12 cellular contexts compared by ENCODE assay signal in the genomic region with DNA sequence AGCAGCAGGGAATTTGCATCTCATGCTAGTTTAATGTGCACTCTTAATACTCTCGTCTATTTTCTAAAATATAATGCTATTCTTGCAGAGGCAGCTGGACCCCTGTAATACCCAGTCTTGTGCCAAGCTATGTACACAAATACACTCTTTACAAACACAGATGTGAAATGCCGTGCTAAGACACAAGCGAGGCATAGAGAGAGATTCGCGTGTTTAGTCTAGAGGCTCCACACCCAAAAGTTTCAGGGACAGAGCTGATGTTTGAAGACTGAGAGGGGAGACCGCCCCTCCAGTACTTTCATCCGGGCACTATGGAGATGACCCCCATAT. TPM values are rescaled to one million over a fixed set of nuclear protein-coding genes. Genes with fewer than 3 reads are reported as not detected.
DNase-seq lines count a peak whose midpoint lies in the region; ATAC-seq, FAIRE-seq and TF ChIP-seq lines count a peak whose summit lies in the region.
"Had no signal": no experiment of that assay in that cellular context is flagged by ENCODE, and none has a peak within 500 bp of the region (broad histone marks: within the 10 kb centered on the region; RNA-seq: fewer than 3 reads in every experiment).

No MANE protein-coding gene starts in this region.

- TF ChIP-seq POLR2A in endothelial cell of umbilical vein (IDR thresholded peaks at IDR 0.05; ENCODE audit: low read depth, low read length) (no peak), vagina (IDR thresholded peaks at IDR 0.05) (no peak)

- POLR2A ChIA-PET in endothelial cell of umbilical vein (lab: Charles Lee), result interaction anchor here (1.2 kb wide), 1 partner anchor 44 kb away, joined by 4 read pairs; no protein-coding TSS in a partner anchor

- H3K27ac ChIP-seq in left ventricle myocardium inferior (replicated peaks), result peak overlapping the region; percentile 86
- peak overlapping the region; percentile 67 for H3K27ac ChIP-seq in endothelial cell of umbilical vein (ENCODE audit: insufficient read depth, low read depth, low read length)
- peak overlapping the region; percentile 95 for H3K27ac ChIP-seq in vagina

- BruUV-seq in endothelial cell of umbilical vein (replicated peaks; lab: Mats Ljungman, UMichigan), result no TSS peak

- ATAC-seq in Right ventricle myocardium superior (ENCODE audit: poor library complexity), result no peak

- no peak for DNase-seq in left ventricle myocardium inferior
- DNase-seq in Right ventricle myocardium superior, result no peak
- peak; percentile 45 for DNase-seq in endothelial cell of umbilical vein (ENCODE audit: low read depth, low spot score)
- no peak for DNase-seq in vagina (ENCODE audit: extremely low spot score in 2 of 2)
- DNase-seq in NCI-H510A treated with DMSO at 0.1 percent for 48 hours (lab: John Stamatoyannopoulos, UW), result no peak
- no peak for DNase-seq in kidney glomerular epithelial cell (lab: John Stamatoyannopoulos, UW)
- no peak for DNase-seq in SW480 (ENCODE audit: low spot score)
- DNase-seq: NCI-H226 had no signal

- H3K27me3 ChIP-seq in left ventricle myocardium inferior (ENCODE audit: low read depth) (peaks cover 30% of the 10 kb centered on the region), endothelial cell of umbilical vein (ENCODE audit: control insufficient read depth in 2 of 2, insufficient read depth in 2 of 2, low read length in 2 of 2) (no peaks in the 10 kb centered on the region), vagina (no peaks in the 10 kb centered on the region)

- no peaks in the 10 kb centered on the region for H3K36me3 Mint-ChIP-seq in nephron (ENCODE audit: low read depth)

- H4K20me1 ChIP-seq in endothelial cell of umbilical vein (replicated peaks; ENCODE audit: control insufficient read depth, extremely low read depth, insufficient read depth, low read length), result no peaks in the 10 kb centered on the region

- peaks cover 37% of the 10 kb centered on the region for H3K4me1 Mint-ChIP-seq in nephron

- peak overlapping the region; percentile 76 for H3K4me3 ChIP-seq in left ventricle myocardium inferior
- H3K4me3 ChIP-seq in endothelial cell of umbilical vein (replicated peaks in 1 of 3; ENCODE audit: insufficient read depth in 1 of 3, low read depth in 1 of 3, low read length in 3 of 3), result peak overlapping the region; percentile 46 to 85 (median 79)
- peak overlapping the region; percentile 49 to 73 for H3K4me3 ChIP-seq in vagina
- H3K4me3 ChIP-seq: GM12878 had no signal

- dilution Hi-C loops in endothelial cell of umbilical vein (cut with MboI; ENCODE audit: extremely low pct_ligation_motif_present, low sequenced_read_pairs), result no loop called here

- no peak for FAIRE-seq in endothelial cell of umbilical vein (lab: Jason Lieb, UNC)
- FAIRE-seq: GM12878, H54, kidney had no signal

- intact Hi-C loops in left ventricle myocardium inferior (cut with micrococcal nuclease) (no loop called here), Right ventricle myocardium superior (cut with DNase I) (loop anchor here (10.0 kb wide), 1 partner anchor 46 kb away; no protein-coding TSS in a partner anchor), endothelial cell of umbilical vein (cut with micrococcal nuclease) (loop anchor here (1.0 kb wide), 2 partner anchors 24 to 44 kb away; no protein-coding TSS in a partner anchor), vagina (cut with DNase I) (no loop called here)

- peak overlapping the region; percentile 95 for H3K4me2 ChIP-seq in endothelial cell of umbilical vein (ENCODE audit: insufficient read depth, low read length)

- no peaks in the 10 kb centered on the region for H3K9me1 ChIP-seq in endothelial cell of umbilical vein (replicated peaks; ENCODE audit: control insufficient read depth, extremely low read depth, insufficient read depth, low read length)

- CTCF ChIA-PET in endothelial cell of umbilical vein (lab: Charles Lee), result interaction anchor here (1.0 to 3.1 kb wide), 14 partner anchors 9 to 70 kb away, joined by 3 to 39 read pairs (median 5); no protein-coding TSS in a partner anchor

- H3K9me3 ChIP-seq in left ventricle myocardium inferior (replicated peaks), result no peaks in the 10 kb centered on the region
- no peaks in the 10 kb centered on the region for H3K9me3 ChIP-seq in endothelial cell of umbilical vein (replicated peaks; ENCODE audit: control insufficient read depth, insufficient read depth, low read length)
- no peaks in the 10 kb centered on the region for H3K9me3 ChIP-seq in vagina

- H3K27me3 Mint-ChIP-seq in nephron (ENCODE audit: low read depth), result peaks cover 39% of the 10 kb centered on the region

- H3K4me3 Mint-ChIP-seq in nephron, result peak overlapping the region; percentile 76 to 94 (median 85)

- H3K4me1 ChIP-seq in left ventricle myocardium inferior, result peaks cover 53% of the 10 kb centered on the region
- peaks cover 39% of the 10 kb centered on the region for H3K4me1 ChIP-seq in endothelial cell of umbilical vein (ENCODE audit: control insufficient read depth, extremely low read depth, insufficient read depth, low read length)
- H3K4me1 ChIP-seq in vagina, result peaks cover 11% of the 10 kb centered on the region

- no peaks in the 10 kb centered on the region for H3K36me3 ChIP-seq in left ventricle myocardium inferior
- no peaks in the 10 kb centered on the region for H3K36me3 ChIP-seq in endothelial cell of umbilical vein (ENCODE audit: control insufficient read depth in 2 of 2, extremely low read depth in 1 of 2, insufficient read depth in 2 of 2, low read length in 2 of 2)
- no peaks in the 10 kb centered on the region for H3K36me3 ChIP-seq in vagina

- H3K27ac Mint-ChIP-seq in nephron, result peak overlapping the region in 2 of 3 experiments; percentile 19 to 49

- TF ChIP-seq CTCF in left ventricle myocardium inferior (IDR thresholded peaks at IDR 0.05; ENCODE audit: borderline replicate concordance), result no peak
- no peak for TF ChIP-seq CTCF in endothelial cell of umbilical vein (IDR thresholded peaks at IDR 0.05; ENCODE audit: extremely low read depth in 1 of 2, insufficient read depth in 1 of 2, low read depth in 1 of 2, low read length in 2 of 2)
- no peak for TF ChIP-seq CTCF in nephron (IDR thresholded peaks at IDR 0.05; ENCODE audit: unreplicated experiment in 3 of 3)
- no peak for TF ChIP-seq CTCF in vagina (IDR thresholded peaks at IDR 0.05)

- peaks cover 53% of the 10 kb centered on the region for H3K79me2 ChIP-seq in endothelial cell of umbilical vein (ENCODE audit: control insufficient read depth, insufficient read depth, low read length)

- H3K9ac ChIP-seq in endothelial cell of umbilical vein (replicated peaks; ENCODE audit: extremely low read depth, insufficient read depth, low read length), result peak overlapping the region; percentile 83

- H3K9me3 Mint-ChIP-seq in nephron, result no peaks in the 10 kb centered on the region

- peak overlapping the region; percentile 76 for H2AFZ ChIP-seq in endothelial cell of umbilical vein (ENCODE audit: low read depth, low read length)

TF ChIP-seq in endothelial cell of umbilical vein, 7 proteins besides CTCF, POLR2A, EP300 and RAD21:
- TF ChIP-seq GATA2 (IDR thresholded peaks at IDR 0.05; ENCODE audit: insufficient read depth, insufficient read length, low read depth, low read length) (peak; percentile 40), POLR2AphosphoS5 (IDR thresholded peaks at IDR 0.05; ENCODE audit: insufficient read depth, low read depth, low read length) (no peak)

RNA-seq across cellular contexts. Expression of gene DPYSL3, which starts 1.2 kb away (rescaled TPM):
- total RNA-seq in left ventricle myocardium inferior (20.7 TPM), Right ventricle myocardium superior (20.5 TPM), endothelial cell of umbilical vein (142 and 146 TPM in 2 replicates), vagina (68.5 TPM)
- 80.3 and 81.6 TPM in 2 replicates for polyA plus RNA-seq in endothelial cell of umbilical vein
- polyA plus RNA-seq in endothelial cell of umbilical vein (2011; cell fraction: cytosol; rRNA removed), result 88.1 and 93.4 TPM in 2 replicates
- 165 and 213 TPM in 2 replicates for polyA plus RNA-seq in endothelial cell of umbilical vein (2011; cell fraction: nucleus; rRNA removed)
- 70.9 and 78.2 TPM in 2 replicates for polyA plus RNA-seq in endothelial cell of umbilical vein (2012)
- polyA minus RNA-seq in endothelial cell of umbilical vein, result 154 and 180 TPM in 2 replicates
- polyA minus RNA-seq in endothelial cell of umbilical vein (2011; cell fraction: cytosol; rRNA and poly(A)+ RNA removed), result not detected
- polyA minus RNA-seq in endothelial cell of umbilical vein (2011; cell fraction: nucleus; rRNA and poly(A)+ RNA removed), result 111 and 158 TPM in 2 replicates

Comparison
In these comparisons a context has a peak if more than half of its experiments do, and no peak if none do; other contexts are left out.
1. intact Hi-C loops: an anchor here in Right ventricle myocardium superior (10.0 kb wide) and endothelial cell of umbilical vein (1.0 kb wide); none called in left ventricle myocardium inferior and vagina.